In genomic region chr17:76260220-76260619, GRCh38 we compare ENCODE assay signal across 22 cellular contexts. TPM values are rescaled to one million over a fixed set of nuclear protein-coding genes. Genes with fewer than 3 reads are reported as not detected.
DNase-seq lines count a peak whose midpoint lies in the region; ATAC-seq and TF ChIP-seq lines count a peak whose summit lies in the region.
"Had no signal": no experiment of that assay in that cellular context is flagged by ENCODE, and none has a peak within 500 bp of the region (broad histone marks: within the 10 kb centered on the region; RNA-seq: fewer than 3 reads in every experiment).

No MANE protein-coding gene starts in this region.

- H3K9me3 ChIP-seq in left ventricle myocardium inferior (replicated peaks) (no peaks in the 10 kb centered on the region), heart right ventricle (no peaks in the 10 kb centered on the region), colonic mucosa (no peaks in the 10 kb centered on the region), neutrophil (no peaks in the 10 kb centered on the region)
- H3K9me3 ChIP-seq: A549, thyroid gland had no signal

- DNase-seq in left ventricle myocardium inferior (no peak), heart right ventricle (no peak), colonic mucosa (no peak), NCI-H2081 (lab: John Stamatoyannopoulos, UW) (no peak), GM10248 (ENCODE audit: extremely low spot score) (no peak)
- DNase-seq: activated CD8-positive, alpha-beta T cell treated with anti-CD3 and anti-CD28 coated beads for 36 hours; activated T-cell treated with anti-CD3 and anti-CD28 coated beads, Interleukin-2, amount 50 U/mL, for 1 hour; C1 segment of cervical spinal cord; GDM1; mammary epithelial cell; NCI-H1417 treated with DMSO at 0.1 percent for 48 hours; NCI-H2171; OCI-M1; retina; stimulated activated CD4-positive, alpha-beta T cell treated with anti-CD3 and anti-CD28 coated beads, Interleukin-15, amount 100 ng/mL, for 24 hours; WERI-Rb-1 had no signal

- no peaks in the 10 kb centered on the region for H3K36me3 ChIP-seq in left ventricle myocardium inferior
- H3K36me3 ChIP-seq in heart right ventricle = no peaks in the 10 kb centered on the region
- H3K36me3 ChIP-seq in colonic mucosa = no peaks in the 10 kb centered on the region
- no peaks in the 10 kb centered on the region for H3K36me3 ChIP-seq in neutrophil
- H3K36me3 ChIP-seq: thyroid gland, WERI-Rb-1 had no signal

- TF ChIP-seq CTCF in left ventricle myocardium inferior (IDR thresholded peaks at IDR 0.05; ENCODE audit: borderline replicate concordance) (no peak), heart right ventricle (IDR thresholded peaks at IDR 0.05) (no peak), colonic mucosa (IDR thresholded peaks at IDR 0.05) (no peak), neutrophil (IDR thresholded peaks at IDR 0.05) (no peak), GM10248 (IDR thresholded peaks at IDR 0.05; ENCODE audit: control extremely low read depth, extremely low read depth, low read depth, missing control alignments) (no peak)

- intact Hi-C loops in left ventricle myocardium inferior (cut with micrococcal nuclease) (no loop called here), heart right ventricle (cut with DNase I) (loop anchor here in 1 of 10 donors (10.0 kb wide), 1 partner anchor 355 kb away; the partner anchor contains the start of gene MRPL38), colonic mucosa (cut with DNase I) (no loop called here)

- WGBS in heart right ventricle, 2 donors = 94 to 96% methylated on average over 7 of the region's 7 CpGs

- no peaks in the 10 kb centered on the region for H3K27me3 ChIP-seq in left ventricle myocardium inferior (ENCODE audit: low read depth)
- H3K27me3 ChIP-seq in heart right ventricle = no peaks in the 10 kb centered on the region
- H3K27me3 ChIP-seq in colonic mucosa = no peaks in the 10 kb centered on the region
- no peaks in the 10 kb centered on the region for H3K27me3 ChIP-seq in neutrophil
- H3K27me3 ChIP-seq: thyroid gland had no signal

- H3K9ac ChIP-seq in colonic mucosa (ENCODE audit: low read depth in 2 of 2, low read length in 2 of 2) = peak overlapping the region; percentile 26 to 80

- H3K4me3 ChIP-seq in left ventricle myocardium inferior = no peak overlapping the region
- H3K4me3 ChIP-seq in heart right ventricle = no peak overlapping the region
- no peak overlapping the region for H3K4me3 ChIP-seq in colonic mucosa
- no peak overlapping the region for H3K4me3 ChIP-seq in neutrophil (ENCODE audit: low read depth in 1 of 2, low read length in 1 of 2)
- H3K4me3 ChIP-seq: A549, thyroid gland had no signal

- CTCF ChIA-PET in GM10248 (lab: Yijun Ruan, JAX) = interaction anchor here (0.7 to 11.7 kb wide), 5 partner anchors 11 to 78 kb away, joined by 3 to 117 read pairs (median 4); no protein-coding TSS in a partner anchor

- H3K27ac ChIP-seq in left ventricle myocardium inferior (replicated peaks) (peak overlapping the region; percentile 48), heart right ventricle (peak overlapping the region in 4 of 10 donors; percentile 19 to 30 (median 28)), colonic mucosa (peak overlapping the region; percentile 89), neutrophil (peak overlapping the region; percentile 64)
- H3K27ac ChIP-seq: thyroid gland, WERI-Rb-1 had no signal

- H3K4me1 ChIP-seq in left ventricle myocardium inferior (peaks cover 31% of the 10 kb centered on the region), heart right ventricle (peaks cover 0 to 55% (median 28%) of the 10 kb centered on the region in 9 donors), colonic mucosa (peaks cover 34% of the 10 kb centered on the region), neutrophil (ENCODE audit: control insufficient read depth in 1 of 2, insufficient read depth in 1 of 2, low read depth in 1 of 2, low read length in 1 of 2) (peaks cover 52 to 57% of the 10 kb centered on the region in 2 experiments)

- POLR2A ChIA-PET in GM10248 (lab: Yijun Ruan, JAX) = no interaction called here

- ATAC-seq in heart right ventricle = no peak
- no peak for ATAC-seq in GM21576 (IDR thresholded peaks at IDR 0.05; ENCODE audit: unreplicated experiment)
- ATAC-seq in GM21717 (IDR thresholded peaks at IDR 0.05; ENCODE audit: unreplicated experiment) = no peak
- ATAC-seq: A549; activated CD8-positive, alpha-beta T cell treated with anti-CD3 and anti-CD28 coated beads for 36 hours; activated naive CD4-positive, alpha-beta T cell treated with anti-CD3 and anti-CD28 coated beads, Interleukin-2, amount 50 U/mL, for 72 hours had no signal

RNA-seq across cellular contexts. Expression of gene UBALD2, which starts 4.9 kb away (rescaled TPM):
- total RNA-seq in left ventricle myocardium inferior = 26.0 TPM
- 10 to 100 TPM; 22.2 to 50.7 (median 27.6) TPM for total RNA-seq in heart right ventricle
- polyA plus RNA-seq in heart right ventricle = 10 to 100 TPM; 13.3 to 20.6 TPM
- 10 to 100 TPM; 77.1 to 90.1 TPM for total RNA-seq in colonic mucosa

RNA-seq across cellular contexts. Expression of gene RNF157, which starts 19.9 kb away (rescaled TPM):
- total RNA-seq in left ventricle myocardium inferior (4.8 TPM), heart right ventricle (10 to 100 TPM in 2 of 10 donors, 1 to 10 TPM in 8; 1.3 to 18.8 (median 3.4) TPM), colonic mucosa (10 to 100 TPM; 23.7 to 30.2 TPM)
- polyA plus RNA-seq in heart right ventricle = 1 to 10 TPM; 2.2 to 6.9 TPM
- total RNA-seq: mammary epithelial cell had no signal

RNA-seq across cellular contexts. Expression of gene QRICH2, which starts 47.9 kb away (rescaled TPM):
- 2.4 TPM for total RNA-seq in left ventricle myocardium inferior
- total RNA-seq in heart right ventricle = 1 to 10 TPM in 9 of 10 donors, under 1 TPM in 1; 0.98 to 2.7 (median 1.6) TPM
- polyA plus RNA-seq in heart right ventricle = 1 to 10 TPM; 2.6 to 8.9 TPM
- 1 to 10 TPM; 1.2 to 5.7 TPM for total RNA-seq in colonic mucosa
